8 cellular contexts compared by ENCODE assay signal in genomic region chr7:74093671-74094223, GRCh38. TPM values are rescaled to one million over a fixed set of nuclear protein-coding genes. Genes with fewer than 3 reads are reported as not detected.
A peak's percentile ranks its signal among the peaks of the same experiment; 100 is the strongest.
DNase-seq lines count a peak whose midpoint lies in the region; ATAC-seq lines count a peak whose summit lies in the region.

No MANE protein-coding gene starts in this region.

- H3K79me1 ChIP-seq in neuronal stem cell (ENCODE audit: low read depth, low read length) = peaks cover 9% of the 10 kb centered on the region

- peaks cover 16 to 47% of the 10 kb centered on the region in 2 donors for H3K36me3 ChIP-seq in neuronal stem cell (replicated peaks in 1 of 2; ENCODE audit: control insufficient read depth in 2 of 2, insufficient read depth in 2 of 2, low read length in 2 of 2)

- H2BK5ac ChIP-seq in neuronal stem cell (ENCODE audit: low read length) = peak overlapping the region; percentile 62

- no peak overlapping the region for H3K4ac ChIP-seq in neuronal stem cell (ENCODE audit: low read length)

- H3K27me3 ChIP-seq in neuronal stem cell (ENCODE audit: control insufficient read depth in 3 of 3, insufficient read depth in 3 of 3, low read depth in 1 of 3, low read length in 3 of 3) = no peaks in the 10 kb centered on the region

- H3K36me3 Mint-ChIP-seq in activated CD4-positive, alpha-beta T cell treated with anti-CD3 and anti-CD28 coated beads, Interleukin-2, amount 10 ng/mL, durations not matched to agents 7 days and 5 days (ENCODE audit: low read depth) = peaks cover 18% of the 10 kb centered on the region

- no peak overlapping the region for H3K23ac ChIP-seq in neuronal stem cell (ENCODE audit: low read depth, low read length, poor library complexity)

- peak overlapping the region; percentile 95 for H2BK12ac ChIP-seq in neuronal stem cell (ENCODE audit: low read length)

- no peak overlapping the region for H3K4me2 ChIP-seq in neuronal stem cell (ENCODE audit: insufficient read depth, low read length, poor library complexity, severe bottlenecking)

- peaks cover 28 to 38% of the 10 kb centered on the region in 2 donors for H3K4me1 ChIP-seq in neuronal stem cell (ENCODE audit: control insufficient read depth in 2 of 2, insufficient read depth in 1 of 2, low read depth in 1 of 2, low read length in 2 of 2)

- peak overlapping the region; percentile 45 for H2BK15ac ChIP-seq in neuronal stem cell (ENCODE audit: low read length)

- POLR2A ChIA-PET in activated CD4-positive, alpha-beta T cell treated with anti-CD3 and anti-CD28 coated beads, Interleukin-2, amount 10 ng/mL, durations not matched to agents 7 days and 5 days (lab: Charles Lee) = interaction anchor here (1.1 kb wide), 1 partner anchor 10 kb away, joined by 3 read pairs; the partner anchor contains the start of gene LIMK1

- H3K27me3 Mint-ChIP-seq in activated CD4-positive, alpha-beta T cell treated with anti-CD3 and anti-CD28 coated beads, Interleukin-2, amount 10 ng/mL, durations not matched to agents 7 days and 5 days = no peaks in the 10 kb centered on the region

- H3K9me3 ChIP-seq in neuronal stem cell (replicated peaks in 1 of 2; ENCODE audit: control insufficient read depth in 2 of 2, insufficient read depth in 1 of 2, low read depth in 1 of 2, low read length in 2 of 2) = peaks cover 9 to 21% of the 10 kb centered on the region in 2 donors

- H3K4me3 Mint-ChIP-seq in activated CD4-positive, alpha-beta T cell treated with anti-CD3 and anti-CD28 coated beads, Interleukin-2, amount 10 ng/mL, durations not matched to agents 7 days and 5 days = peak overlapping the region; percentile 77

- ATAC-seq in HG03342 (IDR thresholded peaks at IDR 0.05; ENCODE audit: unreplicated experiment) = peak; percentile 18

- CTCF ChIA-PET in activated CD4-positive, alpha-beta T cell treated with anti-CD3 and anti-CD28 coated beads, Interleukin-2, amount 10 ng/mL, durations not matched to agents 7 days and 5 days (lab: Charles Lee) = interaction anchor here (0.5 to 0.6 kb wide), 2 partner anchors 62 to 113 kb away, joined by 3 to 4 read pairs; no protein-coding TSS in a partner anchor

- H3K27ac Mint-ChIP-seq in activated CD4-positive, alpha-beta T cell treated with anti-CD3 and anti-CD28 coated beads, Interleukin-2, amount 10 ng/mL, durations not matched to agents 7 days and 5 days = peak overlapping the region; percentile 97

- H2AFZ ChIP-seq in neuronal stem cell (ENCODE audit: low read length) = no peak overlapping the region

- peak; percentile 31 for DNase-seq in activated CD4-positive, alpha-beta T cell treated with anti-CD3 and anti-CD28 coated beads, Interleukin-2, amount 10 ng/mL, durations not matched to agents 7 days and 5 days
- no peak for DNase-seq in activated CD4-positive, alpha-beta T cell treated with anti-CD3 and anti-CD28 coated beads for 1 hour
- DNase-seq in caudate nucleus (lab: John Stamatoyannopoulos, UW) (peak in 2 of 61 donors; percentile 7 to 9), neuronal stem cell (ENCODE audit: low spot score) (no peak), 8988T (no peak), dedifferentiated amniotic fluid mesenchymal stem cell (ENCODE audit: extremely low spot score) (no peak)
- no peak for DNase-seq in activated CD4-positive, CD25-positive, alpha-beta regulatory T cell treated with anti-CD3 and anti-CD28 coated beads, Interleukin-2, amount 50 U/mL, for 72 hours

- H2AK5ac ChIP-seq in neuronal stem cell (ENCODE audit: low read depth, low read length) = peak overlapping the region; percentile 98

- H3K9me3 Mint-ChIP-seq in activated CD4-positive, alpha-beta T cell treated with anti-CD3 and anti-CD28 coated beads, Interleukin-2, amount 10 ng/mL, durations not matched to agents 7 days and 5 days = peaks cover 5% of the 10 kb centered on the region

- H4K91ac ChIP-seq in neuronal stem cell (ENCODE audit: low read depth, low read length, poor library complexity) = no peak overlapping the region

- H3K27ac ChIP-seq in caudate nucleus (ENCODE audit: low read depth, low read length) (peak overlapping the region; percentile 19), neuronal stem cell (replicated peaks; ENCODE audit: low read length) (no peak overlapping the region)

- H2BK120ac ChIP-seq in neuronal stem cell (ENCODE audit: low read depth, low read length) = peak overlapping the region; percentile 78

- no peak overlapping the region for H4K8ac ChIP-seq in neuronal stem cell (ENCODE audit: low read depth, low read length)

- H3K9ac ChIP-seq in neuronal stem cell (ENCODE audit: low read depth, low read length, poor library complexity) = peak overlapping the region; percentile 57

- H3K4me3 ChIP-seq in neuronal stem cell (ENCODE audit: low read length in 2 of 2) = peak overlapping the region in 1 of 2 donors; percentile 42

- H3K4me1 Mint-ChIP-seq in activated CD4-positive, alpha-beta T cell treated with anti-CD3 and anti-CD28 coated beads, Interleukin-2, amount 10 ng/mL, durations not matched to agents 7 days and 5 days = peaks cover 23% of the 10 kb centered on the region

- no CpG with 5 or more reads among the region's 15 CpGs for WGBS in neuronal stem cell (ENCODE audit: extremely low coverage in 2 of 2, insufficient read length in 2 of 2, insufficient replicate concordance in 1 of 2), 2 donors

- H3K18ac ChIP-seq in neuronal stem cell (ENCODE audit: low read length) = peak overlapping the region; percentile 92

- H3K14ac ChIP-seq in neuronal stem cell (ENCODE audit: low read length) = peak overlapping the region; percentile 89

RNA-seq across cellular contexts. Expression of gene LIMK1, which starts 10.1 kb away (rescaled TPM):
- total RNA-seq in activated CD4-positive, alpha-beta T cell treated with anti-CD3 and anti-CD28 coated beads, Interleukin-2, amount 10 ng/mL, durations not matched to agents 7 days and 5 days = 10 to 100 TPM; 16.0 to 16.2 TPM
- 62.3 TPM for polyA plus RNA-seq in neuronal stem cell (2013, experiment 1 of 2)
- polyA plus RNA-seq in neuronal stem cell (2013, experiment 2 of 2) = 60.7 TPM
